Comparison of ENCODE assay signal across 1 cellular context in genomic region chr1:39628807-39629347, GRCh38.
TF ChIP-seq lines count a peak whose summit lies in the region.

No MANE protein-coding gene starts in this region.

TF ChIP-seq in K562, 482 proteins besides CTCF, POLR2A, EP300 and RAD21:
- TF ChIP-seq ESRRA (IDR thresholded peaks at IDR 0.05; ENCODE audit: borderline replicate concordance, low read depth), result peak; percentile 60; the same call in 1 of the 2 replicates
- peak; percentile 67 for TF ChIP-seq RBM25 (IDR thresholded peaks at IDR 0.05; ENCODE audit: low read depth, low read length, severe bottlenecking)
- no peak for TF ChIP-seq HBP1 (CRISPR knock-in tag; IDR thresholded peaks at IDR 0.05)
TF ChIP-seq in K562: peak in this region for 2.
